26 cellular contexts compared by ENCODE assay signal in the genomic region with DNA sequence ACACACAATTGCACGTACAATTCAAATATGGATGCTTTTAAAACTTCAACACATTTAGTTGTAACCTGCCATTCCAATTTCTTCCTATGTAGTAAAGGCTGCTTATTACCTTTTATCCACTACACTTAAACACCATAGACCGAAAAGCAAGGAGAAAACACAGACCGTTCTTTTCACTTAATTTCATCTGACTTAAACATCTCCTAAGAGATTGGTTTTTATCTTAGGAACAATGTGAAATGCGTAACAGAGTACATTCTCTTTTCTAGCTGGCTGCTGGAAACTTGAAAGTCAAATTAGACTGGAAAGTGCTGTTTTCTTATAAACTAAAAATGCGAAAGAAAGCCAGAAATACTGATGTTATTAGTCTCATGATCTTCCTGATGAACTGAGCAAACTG.
"Had no signal": no experiment of that assay in that cellular context is flagged by ENCODE, and none has a peak within 500 bp of the region (broad histone marks: within the 10 kb centered on the region; RNA-seq: fewer than 3 reads in every experiment).

No MANE protein-coding gene starts in this region.

- H3K9me3 ChIP-seq: ascending aorta, sigmoid colon, stomach, suprapubic skin, tibial nerve had no signal

- H3K27ac Mint-ChIP-seq: activated B cell treated with CpG ODN at 0.5 μM for 24 hours; activated naive CD4-positive, alpha-beta T cell treated with anti-CD3 and anti-CD28 coated beads, Interleukin-2, amount 10 ng/mL, durations not matched to agents 7 days and 5 days; neural progenitor cell; stimulated activated memory B cell treated with anti-CD40 and anti-IgM and Interleukin-4, amounts not matched to agents 10 μg/mL and 1 μg/mL and 100 μg/mL, for 72 hours; T-helper 1 cell treated with Interleukin-12 subunit alpha and Interleukin-12 subunit beta and Interleukin-4 antibody, amounts not matched to agents 30 μg/mL and 1 μg/mL, for 36 hours had no signal

- H3K9ac ChIP-seq: neural progenitor cell had no signal

- H3K36me3 Mint-ChIP-seq: neural progenitor cell; stimulated activated memory B cell treated with anti-CD40 and anti-IgM and Interleukin-4, amounts not matched to agents 10 μg/mL and 1 μg/mL and 100 μg/mL, for 72 hours had no signal

- DNase-seq: activated B cell treated with CpG ODN at 0.5 μM for 24 hours; activated CD4-positive, alpha-beta T cell treated with anti-CD3 and anti-CD28 coated beads for 4 hours; activated CD4-positive, alpha-beta T cell treated with anti-CD3 and anti-CD28 coated beads, Interleukin-2, amount 50 U/mL, for 48 hours; activated effector memory CD4-positive, alpha-beta T cell treated with anti-CD3 and anti-CD28 coated beads, Interleukin-2, amount 50 U/mL, for 16 hours; activated naive CD4-positive, alpha-beta T cell treated with anti-CD3 and anti-CD28 coated beads, Interleukin-2, amount 10 ng/mL, durations not matched to agents 7 days and 5 days; adrenal gland; brain microvascular endothelial cell; central memory CD4-positive, alpha-beta T cell; dermis blood vessel endothelial cell; effector CD8-positive, alpha-beta T cell; foreskin melanocyte; kidney glomerular epithelial cell; midbrain; posterior cingulate gyrus; sigmoid colon; stimulated activated CD4-positive, alpha-beta T cell treated with anti-CD3 and anti-CD28 coated beads, Interleukin-15, amount 100 ng/mL, for 24 hours; stomach; T1000 had no signal

- H3K4me3 Mint-ChIP-seq: activated B cell treated with CpG ODN at 0.5 μM for 24 hours; activated naive CD4-positive, alpha-beta T cell treated with anti-CD3 and anti-CD28 coated beads, Interleukin-2, amount 10 ng/mL, durations not matched to agents 7 days and 5 days; neural progenitor cell; stimulated activated memory B cell treated with anti-CD40 and anti-IgM and Interleukin-4, amounts not matched to agents 10 μg/mL and 1 μg/mL and 100 μg/mL, for 72 hours; T-helper 1 cell treated with Interleukin-12 subunit alpha and Interleukin-12 subunit beta and Interleukin-4 antibody, amounts not matched to agents 30 μg/mL and 1 μg/mL, for 36 hours had no signal

- H3K4me1 ChIP-seq: ascending aorta, suprapubic skin had no signal

- H3K4me1 Mint-ChIP-seq: activated B cell treated with CpG ODN at 0.5 μM for 24 hours; stimulated activated memory B cell treated with anti-CD40 and anti-IgM and Interleukin-4, amounts not matched to agents 10 μg/mL and 1 μg/mL and 100 μg/mL, for 72 hours had no signal

- H3K4me3 ChIP-seq: adrenal gland, ascending aorta, neural progenitor cell, sigmoid colon, smooth muscle cell, stomach, suprapubic skin, tibial nerve had no signal

- H3K27me3 Mint-ChIP-seq: activated naive CD4-positive, alpha-beta T cell treated with anti-CD3 and anti-CD28 coated beads, Interleukin-2, amount 10 ng/mL, durations not matched to agents 7 days and 5 days; stimulated activated memory B cell treated with anti-CD40 and anti-IgM and Interleukin-4, amounts not matched to agents 10 μg/mL and 1 μg/mL and 100 μg/mL, for 72 hours had no signal

- ATAC-seq: esophagus mucosa; stimulated activated memory B cell treated with anti-CD40 and anti-IgM and Interleukin-4, amounts not matched to agents 10 μg/mL and 1 μg/mL and 100 μg/mL, for 72 hours had no signal

- H3K9me3 Mint-ChIP-seq: activated B cell treated with CpG ODN at 0.5 μM for 24 hours; activated naive CD4-positive, alpha-beta T cell treated with anti-CD3 and anti-CD28 coated beads, Interleukin-2, amount 10 ng/mL, durations not matched to agents 7 days and 5 days; neural progenitor cell; stimulated activated memory B cell treated with anti-CD40 and anti-IgM and Interleukin-4, amounts not matched to agents 10 μg/mL and 1 μg/mL and 100 μg/mL, for 72 hours; T-helper 1 cell treated with Interleukin-12 subunit alpha and Interleukin-12 subunit beta and Interleukin-4 antibody, amounts not matched to agents 30 μg/mL and 1 μg/mL, for 36 hours had no signal

- H3K27me3 ChIP-seq: adrenal gland, ascending aorta, brain microvascular endothelial cell, neural progenitor cell, sigmoid colon, stomach, suprapubic skin, tibial nerve had no signal

- H3K36me3 ChIP-seq: adrenal gland, ascending aorta, brain microvascular endothelial cell, neural progenitor cell, sigmoid colon, stomach, suprapubic skin, tibial nerve had no signal
